In genomic region chr17:78163881-78164747, GRCh38 we compare ENCODE assay signal across 3 cellular contexts.
TF ChIP-seq lines count a peak whose summit lies in the region.

No MANE protein-coding gene starts in this region.

TF ChIP-seq in SK-N-SH, 30 proteins besides CTCF, POLR2A, EP300 and RAD21 (continues in another document):
- no peak for TF ChIP-seq YY1 (IDR thresholded peaks at IDR 0.05; ENCODE audit: low read depth)
- TF ChIP-seq ELF1 (IDR thresholded peaks at IDR 0.05), result no peak
- no peak for TF ChIP-seq RCOR1 (IDR thresholded peaks at IDR 0.05; ENCODE audit: low read length)
- TF ChIP-seq SMC3 (IDR thresholded peaks at IDR 0.05; ENCODE audit: low read depth, low read length), result no peak
- no peak for TF ChIP-seq SIN3A (IDR thresholded peaks at IDR 0.05; ENCODE audit: borderline replicate concordance, low read depth, low read length)
- no peak for TF ChIP-seq TCF12 (IDR thresholded peaks at IDR 0.05)
- no peak for TF ChIP-seq IRF3 (IDR thresholded peaks at IDR 0.05; ENCODE audit: low read depth, low read length)
- TF ChIP-seq GATA2 (CRISPR knock-in tag; IDR thresholded peaks at IDR 0.05), result no peak
- no peak for TF ChIP-seq EZH2phosphoT487 (IDR thresholded peaks at IDR 0.05; ENCODE audit: borderline replicate concordance, low read depth)
- no peak for TF ChIP-seq REST (IDR thresholded peaks at IDR 0.05; ENCODE audit: low read depth, low read length)
- TF ChIP-seq PBX3 (IDR thresholded peaks at IDR 0.05), result no peak
- no peak for TF ChIP-seq FOSL2 (IDR thresholded peaks at IDR 0.05; ENCODE audit: borderline replicate concordance, low read depth)
- no peak for TF ChIP-seq GABPA (IDR thresholded peaks at IDR 0.05; ENCODE audit: low read depth)
- TF ChIP-seq TAF1 (IDR thresholded peaks at IDR 0.05; ENCODE audit: borderline replicate concordance, low read depth, low read length), result no peak

TF ChIP-seq in SK-N-SH treated with all-trans-retinoic acid at 6 μM for 48 hours, 23 proteins besides CTCF, POLR2A, EP300 and RAD21:
- TF ChIP-seq SNAI2 (CRISPR knock-in tag; IDR thresholded peaks at IDR 0.05) (no peak), ZNF8 (CRISPR knock-in tag; IDR thresholded peaks at IDR 0.05) (no peak), OSR1 (CRISPR knock-in tag; IDR thresholded peaks at IDR 0.05) (no peak), ESRRG (CRISPR knock-in tag; IDR thresholded peaks at IDR 0.05) (no peak), ARNTL (CRISPR knock-in tag; IDR thresholded peaks at IDR 0.05; ENCODE audit: borderline replicate concordance, low read depth) (no peak), BACH2 (CRISPR knock-in tag; IDR thresholded peaks at IDR 0.05; ENCODE audit: borderline replicate concordance) (no peak), GLIS3 (CRISPR knock-in tag; IDR thresholded peaks at IDR 0.05) (no peak), PPARA (CRISPR knock-in tag; IDR thresholded peaks at IDR 0.05; ENCODE audit: borderline replicate concordance) (no peak), ZNF70 (CRISPR knock-in tag; IDR thresholded peaks at IDR 0.05) (no peak), RARB (CRISPR knock-in tag; IDR thresholded peaks at IDR 0.05) (no peak), CREB5 (CRISPR knock-in tag; IDR thresholded peaks at IDR 0.05; ENCODE audit: low read depth) (no peak), ZFP30 (CRISPR knock-in tag; IDR thresholded peaks at IDR 0.05) (no peak), ZFP3 (CRISPR knock-in tag; IDR thresholded peaks at IDR 0.05) (no peak), TSHZ2 (CRISPR knock-in tag; IDR thresholded peaks at IDR 0.05) (no peak), ZC3H10 (CRISPR knock-in tag; IDR thresholded peaks at IDR 0.05) (no peak), POU6F1 (CRISPR knock-in tag; IDR thresholded peaks at IDR 0.05; ENCODE audit: borderline replicate concordance, low read depth) (no peak), CSDC2 (CRISPR knock-in tag; IDR thresholded peaks at IDR 0.05) (no peak), PATZ1 (CRISPR knock-in tag; IDR thresholded peaks at IDR 0.05; ENCODE audit: borderline replicate concordance) (no peak), TCF4 (CRISPR knock-in tag; IDR thresholded peaks at IDR 0.05; ENCODE audit: borderline replicate concordance) (no peak)

TF ChIP-seq in K562, 482 proteins besides CTCF, POLR2A, EP300 and RAD21:
- TF ChIP-seq NONO (IDR thresholded peaks at IDR 0.05; ENCODE audit: low read depth in 2 of 2, low read length in 1 of 2) (no peak), POLR3A (IDR thresholded peaks at IDR 0.05; ENCODE audit: borderline replicate concordance, extremely low read depth, insufficient read depth, insufficient read length) (no peak), ZNF263 (CRISPR knock-in tag; IDR thresholded peaks at IDR 0.05; ENCODE audit: borderline replicate concordance) (peak; percentile 92), RBFOX2 (IDR thresholded peaks at IDR 0.05; ENCODE audit: low read depth, low read length) (0 out of 2 replicates have a peak, but pooled peaks have one; percentile 21), TEAD4 (IDR thresholded peaks at IDR 0.05; ENCODE audit: low read length) (no peak), TEAD4 (CRISPR knock-in tag; IDR thresholded peaks at IDR 0.05; ENCODE audit: borderline replicate concordance) (no peak), POLR2G (IDR thresholded peaks at IDR 0.05; ENCODE audit: low read depth, low read length) (0 out of 2 replicates have a peak, but pooled peaks have one; percentile 35), CBX2 (IDR thresholded peaks at IDR 0.05; ENCODE audit: insufficient read depth, low read length, poor library complexity, severe bottlenecking) (no peak)
TF ChIP-seq in K562: peak in this region for 3.
